8 cellular contexts compared by ENCODE assay signal in genomic region chr12:57006809-57007475, GRCh38. TPM values are rescaled to one million over a fixed set of nuclear protein-coding genes. Genes with fewer than 3 reads are reported as not detected.
A peak's percentile ranks its signal among the peaks of the same experiment; 100 is the strongest.
DNase-seq lines count a peak whose midpoint lies in the region; ATAC-seq and TF ChIP-seq lines count a peak whose summit lies in the region.

No MANE protein-coding gene starts in this region.

- H3K4me3 ChIP-seq in CD8-positive, alpha-beta T cell (ENCODE audit: low read depth, low read length) = no peak overlapping the region
- H3K4me3 ChIP-seq in OCI-LY7 (ENCODE audit: low read depth, low read length, poor library complexity, severe bottlenecking) = peak overlapping the region; percentile 48
- peak overlapping the region; percentile 38 for H3K4me3 ChIP-seq in choroid plexus epithelial cell (ENCODE audit: low read depth, low read length)
- peak overlapping the region; percentile 30 for H3K4me3 ChIP-seq in parathyroid adenoma (ENCODE audit: low read depth, low read length)

- 0 out of 2 replicates have a peak, but pooled peaks cover 5% of the 10 kb centered on the region for H4K20me1 ChIP-seq in OCI-LY7 (ENCODE audit: insufficient read depth, low read length)

- peak overlapping the region; percentile 0 for H3K27ac ChIP-seq in CD8-positive, alpha-beta T cell (ENCODE audit: low read depth, low read length)
- H3K27ac ChIP-seq in OCI-LY7 (ENCODE audit: low read depth, low read length, poor library complexity, severe bottlenecking) (no peak overlapping the region), parathyroid adenoma (peak overlapping the region; percentile 36)

- H3K4me2 ChIP-seq in OCI-LY7 (ENCODE audit: low read length) (peak overlapping the region; percentile 42), parathyroid adenoma (ENCODE audit: low read length) (peak overlapping the region; percentile 60)

- CTCF ChIA-PET in CD8-positive, alpha-beta T cell (lab: Charles Lee) = interaction anchor here (0.6 to 6.6 kb wide), 14 partner anchors 10 to 182 kb away, joined by 3 to 43 read pairs (median 6); partner anchors contain the start of gene STAT6
- CTCF ChIA-PET in OCI-LY7 (lab: Charles Lee; ENCODE audit: unreplicated experiment) = interaction anchor here (3.0 kb wide), 1 partner anchor 105 kb away, joined by 12 read pairs; the partner anchor contains the start of gene STAT6

- intact Hi-C loops in CD8-positive, alpha-beta T cell (cut with DNase I, micrococcal nuclease) = loop anchor here (1.0 to 10.0 kb wide), 4 partner anchors 120 to 480 kb away; partner anchors contain the start of genes BAZ2A (in 1 of the 2), LRP1 (in 1 of the 2), MARS1 (in 1 of the 2) and PRIM1 (in 1 of the 2)
- intact Hi-C loops in OCI-LY7 (cut with micrococcal nuclease; ENCODE audit: unreplicated experiment) = loop anchor here (5.0 kb wide), 1 partner anchor 175 kb away; no protein-coding TSS in a partner anchor

- peaks cover 53% of the 10 kb centered on the region for H3K4me1 Mint-ChIP-seq in CD8-positive, alpha-beta T cell (ENCODE audit: low read depth)

- peak; percentile 8 for ATAC-seq in CD8-positive, alpha-beta T cell
- no peak for ATAC-seq in GM19467 (IDR thresholded peaks at IDR 0.05; ENCODE audit: unreplicated experiment)

- peak overlapping the region; percentile 90 for H3K27ac Mint-ChIP-seq in CD8-positive, alpha-beta T cell

- TF ChIP-seq POLR2A in erythroblast (IDR thresholded peaks at IDR 0.05; ENCODE audit: low read length) = no peak

- H3K9me2 ChIP-seq in OCI-LY7 (ENCODE audit: insufficient read depth, low read length) = no peaks in the 10 kb centered on the region

- H3K9ac ChIP-seq in parathyroid adenoma = no peak overlapping the region

- no peaks in the 10 kb centered on the region for H3K9me3 ChIP-seq in CD8-positive, alpha-beta T cell (ENCODE audit: low read length)
- no peaks in the 10 kb centered on the region for H3K9me3 ChIP-seq in OCI-LY7 (ENCODE audit: low read length)
- H3K9me3 ChIP-seq in parathyroid adenoma (ENCODE audit: control insufficient read depth, low read length) = no peaks in the 10 kb centered on the region

- no TSS peak for BruUV-seq in OCI-LY7 (replicated peaks; lab: Mats Ljungman, UMichigan)

- DNase-seq in CD8-positive, alpha-beta T cell = peak in 1 of 7 experiments; percentile 33
- no peak for DNase-seq in OCI-LY7 (ENCODE audit: low spot score)
- no peak for DNase-seq in choroid plexus epithelial cell (ENCODE audit: low read depth)
- no peak for DNase-seq in NCI-H1694 (lab: John Stamatoyannopoulos, UW)
- DNase-seq in NCI-H2107 (lab: John Stamatoyannopoulos, UW) = no peak
- DNase-seq in erythroblast (lab: John Stamatoyannopoulos, UW) = no peak

- no peaks in the 10 kb centered on the region for H3K9me3 Mint-ChIP-seq in CD8-positive, alpha-beta T cell

- peak overlapping the region; percentile 88 for H2AFZ ChIP-seq in OCI-LY7 (ENCODE audit: low read length)
- peak overlapping the region; percentile 90 for H2AFZ ChIP-seq in parathyroid adenoma

- peaks cover 37% of the 10 kb centered on the region for H3K36me3 Mint-ChIP-seq in CD8-positive, alpha-beta T cell

- peaks cover 17% of the 10 kb centered on the region for H3K36me3 ChIP-seq in CD8-positive, alpha-beta T cell (ENCODE audit: insufficient read depth, low read length)
- H3K36me3 ChIP-seq in OCI-LY7 (ENCODE audit: insufficient read depth, low read length) (peaks cover 27% of the 10 kb centered on the region), parathyroid adenoma (ENCODE audit: control insufficient read depth, insufficient read depth, low read length) (no peaks in the 10 kb centered on the region)

- peaks cover 37% of the 10 kb centered on the region for H3K4me1 ChIP-seq in CD8-positive, alpha-beta T cell (ENCODE audit: insufficient read depth, low read length)
- H3K4me1 ChIP-seq in OCI-LY7 (ENCODE audit: insufficient read depth, low read length, poor library complexity, severe bottlenecking) = peaks cover 15% of the 10 kb centered on the region
- H3K4me1 ChIP-seq in parathyroid adenoma = peaks cover 9% of the 10 kb centered on the region

- POLR2A ChIA-PET in CD8-positive, alpha-beta T cell (lab: Charles Lee) = interaction anchor here (1.2 kb wide), 1 partner anchor 105 kb away, joined by 6 read pairs; the partner anchor contains the start of gene STAT6
- POLR2A ChIA-PET in OCI-LY7 (lab: Charles Lee) = no interaction called here

- H3K4me3 Mint-ChIP-seq in CD8-positive, alpha-beta T cell = peak overlapping the region; percentile 83

- no peaks in the 10 kb centered on the region for H3K27me3 Mint-ChIP-seq in CD8-positive, alpha-beta T cell (ENCODE audit: low read depth)

- no peaks in the 10 kb centered on the region for H3K27me3 ChIP-seq in CD8-positive, alpha-beta T cell (ENCODE audit: insufficient read depth, low read length)
- H3K27me3 ChIP-seq in parathyroid adenoma (ENCODE audit: control insufficient read depth, insufficient read depth, low read length) = no peaks in the 10 kb centered on the region

- TF ChIP-seq CTCF in CD8-positive, alpha-beta T cell (IDR thresholded peaks at IDR 0.05) = no peak
- TF ChIP-seq CTCF in OCI-LY7 (conservative IDR thresholded peaks at IDR 0.05; ENCODE audit: low read length) = no peak
- TF ChIP-seq CTCF in choroid plexus epithelial cell (conservative IDR thresholded peaks at IDR 0.05; ENCODE audit: low read depth, low read length) = no peak
- no peak for TF ChIP-seq CTCF in parathyroid adenoma (IDR thresholded peaks at IDR 0.05)

- H3K79me2 ChIP-seq in OCI-LY7 (ENCODE audit: insufficient read depth, low read depth, low read length) = peaks cover 14% of the 10 kb centered on the region; the same call in 1 of the 2 replicates
- H3K79me2 ChIP-seq in parathyroid adenoma = peaks cover 11% of the 10 kb centered on the region

RNA-seq across cellular contexts. Expression of gene ZBTB39, which starts 0.6 kb away (rescaled TPM):
- 10 to 100 TPM in 1 of 2 experiments, 1 to 10 TPM in 1; 9.9 to 11.3 TPM for total RNA-seq in CD8-positive, alpha-beta T cell
- total RNA-seq in OCI-LY7 (2014; rRNA removed; shearing (Covaris generic)) = 10.9 TPM in 2 replicates
- 10.0 and 10.7 TPM in 2 replicates for total RNA-seq in OCI-LY7 (2022)

RNA-seq across cellular contexts. Expression of gene TAC3, which starts 9.4 kb away (rescaled TPM):
- total RNA-seq in CD8-positive, alpha-beta T cell = not detected
- total RNA-seq in OCI-LY7 (2014; rRNA removed; shearing (Covaris generic)) = not detected in 2 replicates
- not detected in 2 replicates for total RNA-seq in OCI-LY7 (2022)

RNA-seq across cellular contexts. Expression of gene MYO1A, which starts 43.0 kb away (rescaled TPM):
- total RNA-seq in CD8-positive, alpha-beta T cell = under 1 TPM; 0.22 to 0.81 TPM
- total RNA-seq in OCI-LY7 (2014; rRNA removed; shearing (Covaris generic)) = 0.05 and 0.47 TPM in 2 replicates
- total RNA-seq in OCI-LY7 (2022) = 0.19 and 0.79 TPM in 2 replicates

RNA-seq across cellular contexts. Expression of gene RDH16, which starts 49.5 kb away (rescaled TPM):
- total RNA-seq in CD8-positive, alpha-beta T cell = under 1 TPM; 0.33 to 0.60 TPM
- total RNA-seq in OCI-LY7 (2014; rRNA removed; shearing (Covaris generic)) = 0.06 and 0.15 TPM in 2 replicates
- total RNA-seq in OCI-LY7 (2022) = 0.13 and 0.41 TPM in 2 replicates
